18 cellular contexts compared by ENCODE assay signal in the genomic region with DNA sequence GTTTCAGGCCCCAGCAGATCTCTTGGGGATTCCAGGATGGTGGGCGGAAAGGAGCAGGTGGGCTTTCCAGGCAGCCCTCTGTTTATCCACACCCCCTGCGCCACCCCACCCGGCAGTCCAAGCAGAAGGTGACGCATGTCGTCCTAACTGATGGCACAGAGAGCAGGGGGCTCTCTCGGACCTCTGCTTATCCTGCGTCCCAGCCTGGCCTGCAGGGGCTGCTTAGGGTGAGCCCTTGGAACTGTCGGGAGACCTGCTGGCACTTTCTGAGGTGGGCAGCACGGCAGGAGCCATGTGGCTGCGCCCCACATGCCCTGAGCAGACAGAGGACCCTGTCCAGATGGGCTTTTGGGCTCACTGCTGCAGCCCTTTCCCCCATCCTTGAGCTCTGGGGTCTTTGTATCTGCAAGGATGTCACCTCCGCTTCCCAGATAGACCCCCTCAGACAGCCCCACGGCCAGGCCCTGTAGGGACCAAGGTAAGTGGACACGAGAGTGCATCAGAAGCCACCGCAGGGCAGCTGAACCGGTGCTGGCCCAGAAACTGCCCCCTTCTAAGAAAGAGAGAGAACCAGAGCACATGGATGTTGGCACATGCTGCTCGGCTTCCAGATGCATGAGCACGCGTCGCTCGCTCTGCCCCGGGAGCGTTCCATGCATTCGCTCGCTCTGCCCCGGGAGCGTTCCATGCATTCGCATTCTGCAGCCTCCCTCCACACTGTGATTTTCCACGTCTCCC.
"Had no signal": no experiment of that assay in that cellular context is flagged by ENCODE, and none has a peak within 500 bp of the region (broad histone marks: within the 10 kb centered on the region; RNA-seq: fewer than 3 reads in every experiment).

No MANE protein-coding gene starts in this region.

- DNase-seq: effector memory CD4-positive, alpha-beta T cell; immature natural killer cell; left colon; naive thymus-derived CD8-positive, alpha-beta T cell; nucleus accumbens; sigmoid colon; stimulated activated CD4-positive, alpha-beta T cell treated with anti-CD3 and anti-CD28 coated beads, Interleukin-12 subunit alpha, Interleukin-12 subunit beta, amount 100 ng/mL, for 4 hours; stimulated activated naive CD4-positive, alpha-beta T cell; stomach; substantia nigra; transverse colon had no signal

- ATAC-seq: esophagus mucosa; left colon; mucosa of descending colon; naive thymus-derived CD8-positive, alpha-beta T cell; pancreas had no signal

- H3K27ac ChIP-seq: pancreas, sigmoid colon, skin epidermis, stomach, thoracic aorta, transverse colon had no signal

- H3K4me3 ChIP-seq: mucosa of descending colon, pancreas, sigmoid colon, skin epidermis, stomach, thoracic aorta, transverse colon had no signal

- H3K4me1 ChIP-seq: pancreas, sigmoid colon, stomach, transverse colon had no signal

- H3K4me3 Mint-ChIP-seq: central memory CD8-positive, alpha-beta T cell; immature natural killer cell; naive thymus-derived CD8-positive, alpha-beta T cell had no signal

- H3K36me3 ChIP-seq: pancreas, sigmoid colon, stomach, thoracic aorta, transverse colon had no signal

- H3K9me3 ChIP-seq: mucosa of descending colon, pancreas, sigmoid colon, stomach, thoracic aorta, transverse colon had no signal

- H3K36me3 Mint-ChIP-seq: immature natural killer cell; naive thymus-derived CD8-positive, alpha-beta T cell had no signal

- H3K4me1 Mint-ChIP-seq: central memory CD8-positive, alpha-beta T cell; immature natural killer cell; naive thymus-derived CD8-positive, alpha-beta T cell had no signal

- H3K27ac Mint-ChIP-seq: immature natural killer cell; naive thymus-derived CD8-positive, alpha-beta T cell; progenitor cell of endocrine pancreas had no signal

- H3K27me3 ChIP-seq: pancreas, sigmoid colon, transverse colon had no signal

- H3K27me3 Mint-ChIP-seq: progenitor cell of endocrine pancreas had no signal
